ENCODE assay signal across 8 cellular contexts in the genomic region with DNA sequence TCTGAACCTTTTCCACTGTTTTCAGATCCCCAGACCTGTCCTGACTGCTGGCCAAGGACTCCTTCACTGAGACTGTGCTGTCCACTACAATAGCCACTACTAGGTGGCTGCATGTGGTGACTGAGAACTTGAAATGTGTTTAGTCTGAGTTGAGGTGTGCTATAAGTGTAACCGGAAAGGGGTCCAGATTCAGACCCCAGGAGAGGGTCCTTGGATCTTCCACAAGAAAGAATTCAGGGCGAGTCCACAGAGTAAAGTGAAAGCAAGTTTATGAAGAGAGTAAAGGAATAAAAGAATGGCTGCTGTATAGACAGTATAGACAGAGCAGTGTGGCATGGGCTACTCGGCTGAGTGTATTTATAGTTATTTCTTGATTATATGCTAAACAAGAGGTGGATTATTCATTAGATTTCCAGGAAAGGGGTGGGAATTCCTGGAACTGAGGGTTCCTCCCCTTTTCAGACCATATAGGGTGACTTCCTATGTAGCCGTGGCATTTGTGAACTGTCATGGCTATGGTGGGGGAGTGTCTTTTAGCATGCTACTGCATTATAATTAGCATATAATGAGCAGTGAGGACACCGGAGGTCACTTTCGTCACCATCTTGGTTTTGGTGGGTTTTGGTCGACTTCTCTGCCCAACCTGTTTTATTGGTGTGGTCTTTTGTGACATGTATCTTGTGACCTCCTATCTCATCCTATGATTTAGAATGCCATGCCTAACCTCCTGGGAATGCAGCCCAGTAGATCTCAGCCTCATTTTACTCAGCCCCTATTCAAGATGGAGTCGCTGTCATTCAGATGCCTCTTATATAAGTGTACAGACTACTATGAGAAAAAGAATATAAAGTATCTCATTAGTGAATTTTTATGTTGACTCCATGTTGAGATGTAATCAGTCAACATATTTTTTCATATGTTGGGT.
A peak's percentile ranks its signal among the peaks of the same experiment; 100 is the strongest.
DNase-seq lines count a peak whose midpoint lies in the region; ATAC-seq and TF ChIP-seq lines count a peak whose summit lies in the region.

No MANE protein-coding gene starts in this region.

- H3K36me3 Mint-ChIP-seq in CD4-positive, alpha-beta T cell (ENCODE audit: low read depth) = peaks cover 5% of the 10 kb centered on the region
- peaks cover 20% of the 10 kb centered on the region for H3K36me3 Mint-ChIP-seq in activated naive CD8-positive, alpha-beta T cell treated with anti-CD3 and anti-CD28 coated beads for 36 hours
- H3K36me3 Mint-ChIP-seq in naive thymus-derived CD4-positive, alpha-beta T cell = peaks cover 0 to 9% (median 2%) of the 10 kb centered on the region in 5 donors

- no peak overlapping the region for H3K4me3 ChIP-seq in naive thymus-derived CD4-positive, alpha-beta T cell (ENCODE audit: low read length)

- DNase-seq in CD4-positive, alpha-beta T cell = no peak
- DNase-seq in KBM-7 = peak; percentile 82
- DNase-seq in activated naive CD8-positive, alpha-beta T cell treated with anti-CD3 and anti-CD28 coated beads for 36 hours = no peak
- peak in 4 of 9 donors; percentile 5 to 46 (median 23) for DNase-seq in naive thymus-derived CD4-positive, alpha-beta T cell
- DNase-seq in NAMALWA (ENCODE audit: low spot score) = no peak
- DNase-seq in occipital lobe (lab: John Stamatoyannopoulos, UW) = no peak
- no peak for DNase-seq in EL

- peak overlapping the region; percentile 14 for H3K27ac Mint-ChIP-seq in CD4-positive, alpha-beta T cell
- peak overlapping the region; percentile 54 for H3K27ac Mint-ChIP-seq in activated naive CD8-positive, alpha-beta T cell treated with anti-CD3 and anti-CD28 coated beads for 36 hours
- H3K27ac Mint-ChIP-seq in naive thymus-derived CD4-positive, alpha-beta T cell = peak overlapping the region in 8 of 9 donors; percentile 3 to 83 (median 60)

- in situ Hi-C loops in KBM-7 (cut with MboI; ENCODE audit: low pct_unique_long_range_greater_than_20kb, low sequenced_read_pairs) = no loop called here

- no peak overlapping the region for H3K4me3 Mint-ChIP-seq in CD4-positive, alpha-beta T cell
- H3K4me3 Mint-ChIP-seq in activated naive CD8-positive, alpha-beta T cell treated with anti-CD3 and anti-CD28 coated beads for 36 hours = no peak overlapping the region
- peak overlapping the region in 7 of 10 donors; percentile 14 to 67 (median 24) for H3K4me3 Mint-ChIP-seq in naive thymus-derived CD4-positive, alpha-beta T cell

- H3K27ac ChIP-seq in CD4-positive, alpha-beta T cell (ENCODE audit: low read depth, low read length) = no peak overlapping the region
- H3K27ac ChIP-seq in naive thymus-derived CD4-positive, alpha-beta T cell (ENCODE audit: low read depth, low read length) = peak overlapping the region; percentile 20

- H3K27me3 Mint-ChIP-seq in CD4-positive, alpha-beta T cell = no peaks in the 10 kb centered on the region
- no peaks in the 10 kb centered on the region for H3K27me3 Mint-ChIP-seq in activated naive CD8-positive, alpha-beta T cell treated with anti-CD3 and anti-CD28 coated beads for 36 hours
- no peaks in the 10 kb centered on the region for H3K27me3 Mint-ChIP-seq in naive thymus-derived CD4-positive, alpha-beta T cell

- peaks cover 13 to 40% of the 10 kb centered on the region in 2 donors for H3K4me1 ChIP-seq in naive thymus-derived CD4-positive, alpha-beta T cell (ENCODE audit: control insufficient read depth in 2 of 2, insufficient read depth in 2 of 2, low read length in 2 of 2)

- no peaks in the 10 kb centered on the region for H3K36me3 ChIP-seq in naive thymus-derived CD4-positive, alpha-beta T cell (ENCODE audit: control insufficient read depth in 2 of 3, insufficient read depth in 3 of 3, low read length in 3 of 3)

- peak; percentile 51 for ATAC-seq in CD4-positive, alpha-beta T cell (ENCODE audit: poor library complexity)
- ATAC-seq in naive thymus-derived CD4-positive, alpha-beta T cell = peak; percentile 73
- no peak for ATAC-seq in GM21381 (IDR thresholded peaks at IDR 0.05; ENCODE audit: unreplicated experiment)

- intact Hi-C loops in CD4-positive, alpha-beta T cell (cut with DNase I, micrococcal nuclease) = no loop called here
- intact Hi-C loops in naive thymus-derived CD4-positive, alpha-beta T cell (cut with micrococcal nuclease) = loop anchor here in 1 of 2 donors (1.0 kb wide), 1 partner anchor 12 kb away; no protein-coding TSS in a partner anchor

- no peak for TF ChIP-seq CTCF in CD4-positive, alpha-beta T cell (IDR thresholded peaks at IDR 0.05)

- H3K4me1 Mint-ChIP-seq in CD4-positive, alpha-beta T cell (ENCODE audit: low read depth) = peaks cover 87% of the 10 kb centered on the region
- H3K4me1 Mint-ChIP-seq in activated naive CD8-positive, alpha-beta T cell treated with anti-CD3 and anti-CD28 coated beads for 36 hours = peaks cover 73% of the 10 kb centered on the region
- H3K4me1 Mint-ChIP-seq in naive thymus-derived CD4-positive, alpha-beta T cell = peaks cover 74 to 97% (median 90%) of the 10 kb centered on the region in 7 donors

- CTCF ChIA-PET in CD4-positive, alpha-beta T cell (lab: Charles Lee) = no interaction called here
- CTCF ChIA-PET in naive thymus-derived CD4-positive, alpha-beta T cell (lab: Charles Lee) = no interaction called here

- H3K27me3 ChIP-seq in CD4-positive, alpha-beta T cell (ENCODE audit: control insufficient read depth, insufficient read depth, low read length) = no peaks in the 10 kb centered on the region
- H3K27me3 ChIP-seq in naive thymus-derived CD4-positive, alpha-beta T cell (ENCODE audit: control insufficient read depth in 2 of 2, insufficient read depth in 2 of 2, low read length in 2 of 2) = no peaks in the 10 kb centered on the region

- POLR2A ChIA-PET in CD4-positive, alpha-beta T cell (lab: Charles Lee) = no interaction called here
- POLR2A ChIA-PET in naive thymus-derived CD4-positive, alpha-beta T cell (lab: Charles Lee) = no interaction called here

- H3K9me3 ChIP-seq in CD4-positive, alpha-beta T cell (ENCODE audit: control insufficient read depth, low read length) = no peaks in the 10 kb centered on the region
- H3K9me3 ChIP-seq in naive thymus-derived CD4-positive, alpha-beta T cell (ENCODE audit: control insufficient read depth in 2 of 3, low read length in 3 of 3) = no peaks in the 10 kb centered on the region

- H3K9me3 Mint-ChIP-seq in CD4-positive, alpha-beta T cell = no peaks in the 10 kb centered on the region
- no peaks in the 10 kb centered on the region for H3K9me3 Mint-ChIP-seq in activated naive CD8-positive, alpha-beta T cell treated with anti-CD3 and anti-CD28 coated beads for 36 hours
- peaks cover 0 to 2% (median 0%) of the 10 kb centered on the region in 11 donors for H3K9me3 Mint-ChIP-seq in naive thymus-derived CD4-positive, alpha-beta T cell

Comparison
In these comparisons a context has a peak if more than half of its experiments do, and no peak if none do; other contexts are left out.
1. H3K4me3 Mint-ChIP-seq: peak in naive thymus-derived CD4-positive, alpha-beta T cell (7 of 10); none in CD4-positive, alpha-beta T cell (single experiment) and activated naive CD8-positive, alpha-beta T cell treated with anti-CD3 and anti-CD28 coated beads for 36 hours (single experiment).
2. Peak in every context shown above with its lines, with median percentiles within 50 percentile points of each other: H3K27ac Mint-ChIP-seq.